1 cellular context compared by ENCODE assay signal in the genomic region with DNA sequence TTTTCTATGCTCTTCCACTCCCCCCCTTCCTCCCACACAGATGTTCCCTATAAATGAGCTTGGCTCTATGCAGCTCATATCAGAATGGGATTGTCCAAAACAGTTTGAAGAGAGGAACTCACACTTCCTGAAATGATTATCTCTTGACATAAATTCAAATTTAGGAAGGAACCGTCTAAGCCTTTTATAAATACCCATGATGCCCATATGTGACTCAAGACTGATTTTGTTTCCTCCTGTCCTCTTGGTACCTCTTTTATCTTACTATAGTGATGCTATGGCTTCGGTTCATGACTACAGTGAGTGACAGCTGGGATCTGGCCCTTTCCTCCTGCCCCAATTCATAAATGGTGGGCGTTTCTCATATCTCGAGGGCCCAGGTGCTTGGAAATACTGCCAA.
TF ChIP-seq lines count a peak whose summit lies in the region.

No MANE protein-coding gene starts in this region.

TF ChIP-seq in GM12878, 131 proteins besides CTCF, POLR2A, EP300 and RAD21:
- TF ChIP-seq DPF2 (IDR thresholded peaks at IDR 0.05) (no peak), PKNOX1 (IDR thresholded peaks at IDR 0.05) (0 out of 2 replicates have a peak, but pooled peaks have one; percentile 32), MXI1 (IDR thresholded peaks at IDR 0.05; ENCODE audit: low read depth, low read length) (no peak)
TF ChIP-seq in GM12878: peak in this region for 1.
